ENCODE assay signal across 37 cellular contexts in the genomic region with DNA sequence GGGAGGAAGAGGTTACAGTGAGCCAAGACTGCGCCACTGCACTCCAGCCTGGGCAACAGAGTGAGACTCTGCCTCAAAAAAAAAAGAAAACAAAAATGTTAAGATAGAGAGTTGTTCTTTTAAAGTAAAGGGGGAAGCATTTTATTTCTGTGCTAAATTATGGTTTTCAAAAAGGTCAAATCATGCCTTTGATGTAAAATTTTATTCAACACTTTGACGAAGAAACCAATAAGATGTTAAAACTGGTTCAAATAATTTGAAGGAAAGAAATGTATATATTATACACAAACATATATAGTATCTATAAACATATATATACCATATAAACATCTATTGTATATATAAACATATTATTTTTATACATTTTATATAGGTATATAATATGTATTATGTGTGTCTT.
"Had no signal": no experiment of that assay in that cellular context is flagged by ENCODE, and none has a peak within 500 bp of the region (broad histone marks: within the 10 kb centered on the region; RNA-seq: fewer than 3 reads in every experiment).

No MANE protein-coding gene starts in this region.

- H3K9me3 Mint-ChIP-seq: activated B cell treated with CpG ODN at 0.5 μM for 24 hours; activated CD4-positive, alpha-beta memory T cell treated with anti-CD3 and anti-CD28 coated beads for 36 hours; activated CD4-positive, alpha-beta T cell treated with anti-CD3 and anti-CD28 coated beads, Interleukin-2, amount 10 ng/mL, durations not matched to agents 24 days and 14 days; activated CD8-positive, alpha-beta T cell treated with anti-CD3 and anti-CD28 coated beads for 36 hours; activated naive CD4-positive, alpha-beta T cell treated with anti-CD3 and anti-CD28 coated beads, Interleukin-2, amount 10 ng/mL, durations not matched to agents 7 days and 5 days; activated naive CD4-positive, alpha-beta T cell treated with anti-CD3 and anti-CD28 coated beads, Interleukin-2, amount 50 U/mL, for 24 hours; activated naive CD8-positive, alpha-beta T cell treated with anti-CD3 and anti-CD28 coated beads, Interleukin-2, amount 10 ng/mL, durations not matched to agents 7 days and 5 days; activated naive CD8-positive, alpha-beta T cell treated with anti-CD3 and anti-CD28 coated beads, Interleukin-2, amount 50 U/mL, for 24 hours; activated T-cell treated with anti-CD3 and anti-CD28 coated beads, Interleukin-2, amount 50 U/mL, for 24 hours; activated T-helper 2 cell treated with anti-CD3 and anti-CD28 coated beads, Interferon-gamma antibody, Interleukin-2, Interleukin-4, amounts not matched to agents 10 μg/mL and 5 μg/mL and 100 μg/mL, durations not matched to agents 14 hours and 24 hours and 36 hours; central memory CD8-positive, alpha-beta T cell; T-cell; T-helper 2 cell treated with Interferon-gamma antibody and Interleukin-4, amounts not matched to agents 5 μg/mL and 100 μg/mL, for 36 hours had no signal

- ATAC-seq: activated CD8-positive, alpha-beta memory T cell treated with anti-CD3 and anti-CD28 coated beads, Interleukin-2, amount 10 ng/mL, durations not matched to agents 7 days and 5 days; activated CD8-positive, alpha-beta T cell treated with anti-CD3 and anti-CD28 coated beads for 36 hours; activated naive CD8-positive, alpha-beta T cell treated with anti-CD3 and anti-CD28 coated beads, Interleukin-2, amount 50 U/mL, for 24 hours; T-cell had no signal

- H3K4me3 ChIP-seq: ascending aorta, cardiac muscle cell had no signal

- H3K36me3 ChIP-seq: ascending aorta, cardiac muscle cell had no signal

- DNase-seq: activated B cell treated with CpG ODN at 0.5 μM for 24 hours; activated CD4-positive, alpha-beta memory T cell treated with anti-CD3 and anti-CD28 coated beads for 36 hours; activated CD4-positive, alpha-beta T cell treated with anti-CD3 and anti-CD28 coated beads for 4 hours; activated CD4-positive, alpha-beta T cell treated with anti-CD3 and anti-CD28 coated beads, Interleukin-2, amount 10 ng/mL, durations not matched to agents 24 days and 14 days; activated CD4-positive, alpha-beta T cell treated with anti-CD3 and anti-CD28 coated beads, Interleukin-2, amount 50 U/mL, for 1 hour; activated CD4-positive, alpha-beta T cell treated with anti-CD3 and anti-CD28 coated beads, Interleukin-2, amount 50 U/mL, for 4 hours; activated CD4-positive, CD25-positive, alpha-beta regulatory T cell treated with anti-CD3 and anti-CD28 coated beads, Interleukin-2, amount 50 U/mL, for 72 hours; activated CD8-positive, alpha-beta memory T cell treated with anti-CD3 and anti-CD28 coated beads for 24 hours; activated CD8-positive, alpha-beta memory T cell treated with anti-CD3 and anti-CD28 coated beads, Interleukin-2, amount 10 ng/mL, durations not matched to agents 7 days and 5 days; activated CD8-positive, alpha-beta memory T cell treated with anti-CD3 and anti-CD28 coated beads, Interleukin-2, amount 50 U/mL, for 48 hours; activated CD8-positive, alpha-beta T cell treated with anti-CD3 and anti-CD28 coated beads for 36 hours; activated effector memory CD4-positive, alpha-beta T cell treated with Interleukin-2 at 50 U/mL for 16 hours; activated gamma-delta T cell; activated naive CD4-positive, alpha-beta T cell treated with anti-CD3 and anti-CD28 coated beads, Interleukin-2, amount 10 ng/mL, durations not matched to agents 7 days and 5 days; activated naive CD4-positive, alpha-beta T cell treated with Interleukin-2 at 50 U/mL for 16 hours; activated naive CD8-positive, alpha-beta T cell treated with anti-CD3 and anti-CD28 coated beads, Interleukin-2, amount 10 ng/mL, durations not matched to agents 7 days and 5 days; activated naive CD8-positive, alpha-beta T cell treated with anti-CD3 and anti-CD28 coated beads, Interleukin-2, amount 50 U/mL, for 24 hours; activated T-cell treated with anti-CD3 and anti-CD28 coated beads, Interleukin-2, amount 50 U/mL, for 24 hours; activated T-cell treated with anti-CD3 and anti-CD28 coated beads, Interleukin-2, amount 50 U/mL, for 48 hours; amygdala; anterior cingulate cortex; caudate nucleus; cerebellar nuclear complex; T-cell; T-helper 2 cell; T-helper 9 cell had no signal

- H3K36me3 Mint-ChIP-seq: activated CD4-positive, alpha-beta memory T cell treated with anti-CD3 and anti-CD28 coated beads for 36 hours; activated naive CD8-positive, alpha-beta T cell; activated naive CD8-positive, alpha-beta T cell treated with anti-CD3 and anti-CD28 coated beads, Interleukin-2, amount 10 ng/mL, durations not matched to agents 7 days and 5 days; brain; T-cell had no signal

- H3K27ac ChIP-seq: ascending aorta, cardiac muscle cell, VCaP had no signal

- H3K27ac Mint-ChIP-seq: activated B cell treated with CpG ODN at 0.5 μM for 24 hours; activated CD4-positive, alpha-beta memory T cell treated with anti-CD3 and anti-CD28 coated beads for 36 hours; activated CD4-positive, alpha-beta T cell treated with anti-CD3 and anti-CD28 coated beads, Interleukin-2, amount 10 ng/mL, durations not matched to agents 24 days and 14 days; activated CD8-positive, alpha-beta memory T cell treated with anti-CD3 and anti-CD28 coated beads, Interleukin-2, amount 10 ng/mL, durations not matched to agents 7 days and 5 days; activated CD8-positive, alpha-beta T cell treated with anti-CD3 and anti-CD28 coated beads for 36 hours; activated naive CD4-positive, alpha-beta T cell treated with anti-CD3 and anti-CD28 coated beads, Interleukin-2, amount 10 ng/mL, durations not matched to agents 7 days and 5 days; activated naive CD4-positive, alpha-beta T cell treated with anti-CD3 and anti-CD28 coated beads, Interleukin-2, amount 50 U/mL, for 24 hours; activated naive CD8-positive, alpha-beta T cell treated with anti-CD3 and anti-CD28 coated beads, Interleukin-2, amount 10 ng/mL, durations not matched to agents 7 days and 5 days; activated naive CD8-positive, alpha-beta T cell treated with anti-CD3 and anti-CD28 coated beads, Interleukin-2, amount 50 U/mL, for 24 hours; activated T-helper 2 cell treated with anti-CD3 and anti-CD28 coated beads, Interferon-gamma antibody, Interleukin-2, Interleukin-4, amounts not matched to agents 10 μg/mL and 5 μg/mL and 100 μg/mL, durations not matched to agents 14 hours and 24 hours and 36 hours; brain; T-cell; T-helper 2 cell treated with Interferon-gamma antibody and Interleukin-4, amounts not matched to agents 5 μg/mL and 100 μg/mL, for 36 hours had no signal

- H3K4me3 Mint-ChIP-seq: activated B cell treated with CpG ODN at 0.5 μM for 24 hours; activated CD4-positive, alpha-beta memory T cell treated with anti-CD3 and anti-CD28 coated beads for 36 hours; activated CD4-positive, alpha-beta T cell treated with anti-CD3 and anti-CD28 coated beads, Interleukin-2, amount 10 ng/mL, durations not matched to agents 24 days and 14 days; activated CD8-positive, alpha-beta memory T cell treated with anti-CD3 and anti-CD28 coated beads, Interleukin-2, amount 10 ng/mL, durations not matched to agents 7 days and 5 days; activated CD8-positive, alpha-beta T cell treated with anti-CD3 and anti-CD28 coated beads for 36 hours; activated naive CD4-positive, alpha-beta T cell treated with anti-CD3 and anti-CD28 coated beads, Interleukin-2, amount 10 ng/mL, durations not matched to agents 7 days and 5 days; activated naive CD4-positive, alpha-beta T cell treated with anti-CD3 and anti-CD28 coated beads, Interleukin-2, amount 50 U/mL, for 24 hours; activated naive CD8-positive, alpha-beta T cell; activated naive CD8-positive, alpha-beta T cell treated with anti-CD3 and anti-CD28 coated beads, Interleukin-2, amount 10 ng/mL, durations not matched to agents 7 days and 5 days; activated naive CD8-positive, alpha-beta T cell treated with anti-CD3 and anti-CD28 coated beads, Interleukin-2, amount 50 U/mL, for 24 hours; activated T-cell treated with anti-CD3 and anti-CD28 coated beads, Interleukin-2, amount 50 U/mL, for 24 hours; brain; central memory CD8-positive, alpha-beta T cell; T-cell; T-helper 2 cell treated with Interferon-gamma antibody and Interleukin-4, amounts not matched to agents 5 μg/mL and 100 μg/mL, for 36 hours had no signal

- H3K4me1 Mint-ChIP-seq: activated B cell treated with CpG ODN at 0.5 μM for 24 hours; activated CD8-positive, alpha-beta memory T cell treated with anti-CD3 and anti-CD28 coated beads, Interleukin-2, amount 10 ng/mL, durations not matched to agents 7 days and 5 days; activated naive CD8-positive, alpha-beta T cell treated with anti-CD3 and anti-CD28 coated beads, Interleukin-2, amount 50 U/mL, for 24 hours; brain had no signal

- H3K27me3 ChIP-seq: ascending aorta had no signal

- FAIRE-seq: bronchial epithelial cell, TTC549 had no signal

- H3K4me1 ChIP-seq: ascending aorta had no signal

- H3K27me3 Mint-ChIP-seq: activated CD4-positive, alpha-beta memory T cell treated with anti-CD3 and anti-CD28 coated beads for 36 hours; activated CD4-positive, alpha-beta T cell treated with anti-CD3 and anti-CD28 coated beads, Interleukin-2, amount 10 ng/mL, durations not matched to agents 24 days and 14 days; activated CD8-positive, alpha-beta memory T cell treated with anti-CD3 and anti-CD28 coated beads, Interleukin-2, amount 10 ng/mL, durations not matched to agents 7 days and 5 days; activated CD8-positive, alpha-beta T cell treated with anti-CD3 and anti-CD28 coated beads for 36 hours; activated naive CD4-positive, alpha-beta T cell treated with anti-CD3 and anti-CD28 coated beads, Interleukin-2, amount 10 ng/mL, durations not matched to agents 7 days and 5 days; activated naive CD4-positive, alpha-beta T cell treated with anti-CD3 and anti-CD28 coated beads, Interleukin-2, amount 50 U/mL, for 24 hours; activated naive CD8-positive, alpha-beta T cell; activated naive CD8-positive, alpha-beta T cell treated with anti-CD3 and anti-CD28 coated beads, Interleukin-2, amount 10 ng/mL, durations not matched to agents 7 days and 5 days; activated naive CD8-positive, alpha-beta T cell treated with anti-CD3 and anti-CD28 coated beads, Interleukin-2, amount 50 U/mL, for 24 hours; activated T-cell treated with anti-CD3 and anti-CD28 coated beads, Interleukin-2, amount 50 U/mL, for 24 hours; central memory CD8-positive, alpha-beta T cell; T-cell had no signal

- H3K9me3 ChIP-seq: ascending aorta had no signal
